In genomic region chr14:63737582-63738006, GRCh38 we compare ENCODE assay signal across 10 cellular contexts. TPM values are rescaled to one million over a fixed set of nuclear protein-coding genes. Genes with fewer than 3 reads are reported as not detected.
DNase-seq lines count a peak whose midpoint lies in the region; ATAC-seq and TF ChIP-seq lines count a peak whose summit lies in the region.
"Had no signal": no experiment of that assay in that cellular context is flagged by ENCODE, and none has a peak within 500 bp of the region (broad histone marks: within the 10 kb centered on the region; RNA-seq: fewer than 3 reads in every experiment).

No MANE protein-coding gene starts in this region.

- CTCF ChIA-PET in PC-3 (lab: Charles Lee) = no interaction called here

- H3K27ac ChIP-seq in PC-3 (ENCODE audit: low read length) = no peak overlapping the region

- no peak overlapping the region for H3K9ac ChIP-seq in PC-3 (ENCODE audit: low read length)

- H4K20me1 ChIP-seq in PC-3 (ENCODE audit: low read length) = no peaks in the 10 kb centered on the region

- POLR2A ChIA-PET in PC-3 (lab: Charles Lee; ENCODE audit: unreplicated experiment) = no interaction called here

- no peak for DNase-seq in activated T-cell treated with anti-CD3 and anti-CD28 coated beads, Interleukin-2, amount 50 U/mL, for 4 hours
- DNase-seq in activated T-cell treated with anti-CD3 and anti-CD28 coated beads, Interleukin-2, amount 50 U/mL, for 1 hour = no peak
- DNase-seq in fibroblast of the aortic adventitia (ENCODE audit: low read depth) (peak; percentile 6), PC-3 (no peak), NCI-H2227 (lab: John Stamatoyannopoulos, UW; ENCODE audit: unreplicated experiment) (no peak), foreskin melanocyte (no peak)

- H3K36me3 ChIP-seq in PC-3 (ENCODE audit: low read depth, low read length) = no peaks in the 10 kb centered on the region

- peak overlapping the region; percentile 47 for H3K4me3 Mint-ChIP-seq in activated T-cell treated with anti-CD3 and anti-CD28 coated beads, Interleukin-2, amount 50 U/mL, for 4 hours
- H3K4me3 Mint-ChIP-seq: stimulated activated naive CD8-positive, alpha-beta T cell treated with anti-CD3 and anti-CD28 coated beads, Interleukin-15, Interleukin-2, amounts not matched to agents 100 ng/mL and 50 ng/mL, for 24 hours had no signal

- no peaks in the 10 kb centered on the region for H3K9me3 ChIP-seq in PC-3 (ENCODE audit: low read length)

- no peak overlapping the region for H2AFZ ChIP-seq in PC-3 (ENCODE audit: low read length)

- BruUV-seq in PC-3 (replicated peaks; lab: Mats Ljungman, UMichigan) = no TSS peak

- H3K27me3 Mint-ChIP-seq in activated T-cell treated with anti-CD3 and anti-CD28 coated beads, Interleukin-2, amount 50 U/mL, for 4 hours (ENCODE audit: low read depth) = no peaks in the 10 kb centered on the region
- H3K27me3 Mint-ChIP-seq: stimulated activated naive CD8-positive, alpha-beta T cell treated with anti-CD3 and anti-CD28 coated beads, Interleukin-15, Interleukin-2, amounts not matched to agents 100 ng/mL and 50 ng/mL, for 24 hours had no signal

- peak; percentile 52 to 66 for ATAC-seq in activated T-cell treated with anti-CD3 and anti-CD28 coated beads, Interleukin-2, amount 50 U/mL, for 4 hours
- ATAC-seq in GM21576 (IDR thresholded peaks at IDR 0.05; ENCODE audit: unreplicated experiment) (peak; percentile 96), HG03378 (IDR thresholded peaks at IDR 0.05; ENCODE audit: unreplicated experiment) (peak; percentile 93), PC-3 (no peak)
- ATAC-seq: left lobe of liver had no signal

- H3F3A ChIP-seq in PC-3 (ENCODE audit: low read length, unreplicated experiment) = no peaks in the 10 kb centered on the region

- H3K4me1 Mint-ChIP-seq in activated T-cell treated with anti-CD3 and anti-CD28 coated beads, Interleukin-2, amount 50 U/mL, for 4 hours (ENCODE audit: low read depth) = peaks cover 12% of the 10 kb centered on the region

- no peaks in the 10 kb centered on the region for H3K9me2 ChIP-seq in PC-3 (replicated peaks; ENCODE audit: low read length)

- H3K36me3 Mint-ChIP-seq in activated T-cell treated with anti-CD3 and anti-CD28 coated beads, Interleukin-2, amount 50 U/mL, for 4 hours (ENCODE audit: insufficient read depth) = no peaks in the 10 kb centered on the region

- no peaks in the 10 kb centered on the region for H3K27me3 ChIP-seq in PC-3 (ENCODE audit: low read length)

- H3K9me3 Mint-ChIP-seq in activated T-cell treated with anti-CD3 and anti-CD28 coated beads, Interleukin-2, amount 50 U/mL, for 4 hours = no peaks in the 10 kb centered on the region
- H3K9me3 Mint-ChIP-seq: stimulated activated naive CD8-positive, alpha-beta T cell treated with anti-CD3 and anti-CD28 coated beads, Interleukin-15, Interleukin-2, amounts not matched to agents 100 ng/mL and 50 ng/mL, for 24 hours had no signal

- intact Hi-C loops in PC-3 (cut with micrococcal nuclease) = no loop called here

- no peak overlapping the region for H3K4me3 ChIP-seq in fibroblast of the aortic adventitia (ENCODE audit: low read depth, low read length)
- no peak overlapping the region for H3K4me3 ChIP-seq in PC-3 (ENCODE audit: low read length)

- H3K4me1 ChIP-seq in PC-3 (ENCODE audit: insufficient read depth, low read length) = no peaks in the 10 kb centered on the region

- TF ChIP-seq CTCF in fibroblast of the aortic adventitia (IDR thresholded peaks at IDR 0.05; ENCODE audit: insufficient read depth, low read length) (no peak), PC-3 (conservative IDR thresholded peaks at IDR 0.05; ENCODE audit: low read depth, low read length) (no peak)

- H3K4me2 ChIP-seq in PC-3 (ENCODE audit: low read length) = no peak overlapping the region

- no peaks in the 10 kb centered on the region for H3K79me2 ChIP-seq in PC-3 (ENCODE audit: low read length)

RNA-seq across cellular contexts. Expression of gene SGPP1, which starts 9.7 kb away (rescaled TPM):
- total RNA-seq in activated T-cell treated with anti-CD3 and anti-CD28 coated beads, Interleukin-2, amount 50 U/mL, for 4 hours = 10 to 100 TPM; 12.0 to 13.5 (median 12.8) TPM
- total RNA-seq in fibroblast of the aortic adventitia (ENCODE audit: low replicate concordance) = 8.3 and 34.4 TPM in 2 replicates
- total RNA-seq in PC-3 (2014; rRNA removed) = 15.9 and 19.3 TPM in 2 replicates
